In the genomic region with DNA sequence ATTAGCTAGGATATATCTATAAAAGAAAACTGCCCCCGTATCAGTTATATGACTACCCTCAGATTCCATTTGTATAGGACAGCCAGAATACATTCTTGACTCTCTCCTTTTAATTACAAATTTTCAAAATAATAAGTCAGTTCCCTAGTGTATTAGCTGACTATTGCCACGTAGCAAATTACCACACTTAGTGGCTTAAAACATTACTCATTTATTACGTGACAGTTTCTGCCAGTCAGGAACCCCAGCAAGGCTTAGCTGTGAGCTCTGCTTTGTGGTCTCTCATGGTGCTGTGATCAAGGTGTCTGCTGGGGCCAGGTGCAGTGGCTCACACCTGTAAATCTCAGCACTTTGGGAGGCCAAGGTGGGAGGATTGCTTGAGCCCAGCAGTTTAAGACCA, we compare ENCODE assay signal across 22 cellular contexts. TPM values are rescaled to one million over a fixed set of nuclear protein-coding genes. Genes with fewer than 3 reads are reported as not detected.
"Had no signal": no experiment of that assay in that cellular context is flagged by ENCODE, and none has a peak within 500 bp of the region (broad histone marks: within the 10 kb centered on the region; RNA-seq: fewer than 3 reads in every experiment).

No MANE protein-coding gene starts in this region.

- ATAC-seq: heart left ventricle; left lobe of liver; naive thymus-derived CD4-positive, alpha-beta T cell; psoas muscle; right lobe of liver; stimulated activated effector memory CD8-positive, alpha-beta T cell treated with anti-CD3 and anti-CD28 coated beads, Interleukin-12 subunit alpha, Interleukin-12 subunit beta, amount 100 ng/mL, for 72 hours; stimulated activated naive CD8-positive, alpha-beta T cell treated with anti-CD3 and anti-CD28 coated beads, Interleukin-15, Interleukin-2, amounts not matched to agents 100 U/mL and 50 U/mL, for 24 hours had no signal

- H3K4me3 ChIP-seq: heart left ventricle, psoas muscle, right lobe of liver, suprapubic skin, thyroid gland, uterus had no signal

- H3K9me3 ChIP-seq: heart left ventricle, psoas muscle, right lobe of liver, suprapubic skin, thyroid gland, uterus had no signal

- H3K27me3 ChIP-seq: right lobe of liver, suprapubic skin, thyroid gland, uterus had no signal

- DNase-seq: effector memory CD4-positive, alpha-beta T cell; heart left ventricle; hippocampal formation; kidney glomerular epithelial cell; mammary epithelial cell; naive thymus-derived CD4-positive, alpha-beta T cell; nephron progenitor cell; psoas muscle; retina; right lobe of liver; stimulated activated CD4-positive, alpha-beta T cell treated with anti-CD3 and anti-CD28 coated beads, Interleukin-4, amount 100 ng/mL, for 1 hour; stimulated activated CD8-positive, alpha-beta memory T cell treated with anti-CD3 and anti-CD28 coated beads, Interleukin-4, amount 100 ng/mL, for 48 hours; stimulated activated naive CD8-positive, alpha-beta T cell treated with anti-CD3 and anti-CD28 coated beads, Interleukin-15, Interleukin-2, amounts not matched to agents 100 U/mL and 50 U/mL, for 24 hours; thyroid gland; uterus had no signal

- H3K27ac ChIP-seq: heart left ventricle, psoas muscle, right lobe of liver, suprapubic skin, thyroid gland, uterus had no signal

- H3K36me3 ChIP-seq: heart left ventricle, right lobe of liver, suprapubic skin, thyroid gland, uterus had no signal

- H3K4me1 ChIP-seq: heart left ventricle, psoas muscle, right lobe of liver, uterus had no signal

RNA-seq across cellular contexts. Expression of a gene that starts 13.9 kb away (rescaled TPM):
- total RNA-seq: fibroblast of lung; frontal cortex; mononuclear cell; naive thymus-derived CD4-positive, alpha-beta T cell; osteoblast had no signal
